Comparison of ENCODE assay signal across 11 cellular contexts in genomic region chr2:33378551-33379220, GRCh38.
A peak's percentile ranks its signal among the peaks of the same experiment; 100 is the strongest.
DNase-seq lines count a peak whose midpoint lies in the region; ATAC-seq and TF ChIP-seq lines count a peak whose summit lies in the region.
"Had no signal": no experiment of that assay in that cellular context is flagged by ENCODE, and none has a peak within 500 bp of the region (broad histone marks: within the 10 kb centered on the region; RNA-seq: fewer than 3 reads in every experiment).

No MANE protein-coding gene starts in this region.

- H3K9me3 ChIP-seq in SJCRH30 (replicated peaks) (no peaks in the 10 kb centered on the region), neural progenitor cell (ENCODE audit: low read depth) (no peaks in the 10 kb centered on the region), aorta (ENCODE audit: control insufficient read depth, low read length) (no peaks in the 10 kb centered on the region), ovary (no peaks in the 10 kb centered on the region)

- DNase-seq in ELR (ENCODE audit: low read depth) (peak; percentile 37), SJCRH30 (peak; percentile 45 to 73), fibroblast of peridontal ligament (ENCODE audit: extremely low read depth) (peak; percentile 35), neural progenitor cell (ENCODE audit: low spot score) (peak; percentile 70), aorta (no peak), ovary (no peak), brain microvascular endothelial cell (no peak)
- DNase-seq: NCI-H2107; stimulated activated CD4-positive, alpha-beta T cell treated with anti-CD3 and anti-CD28 coated beads, Interleukin-15, amount 100 ng/mL, for 24 hours had no signal

- TF ChIP-seq POLR2A in ovary (IDR thresholded peaks at IDR 0.05): no peak

- no peak overlapping the region for H2AFZ ChIP-seq in neural progenitor cell (replicated peaks)

- H3K9ac ChIP-seq in neural progenitor cell: no peak overlapping the region

- TF ChIP-seq EP300 in ovary (IDR thresholded peaks at IDR 0.05): no peak

- H3K4me3 ChIP-seq in SJCRH30: no peak overlapping the region
- no peak overlapping the region for H3K4me3 ChIP-seq in neural progenitor cell
- H3K4me3 ChIP-seq in aorta (ENCODE audit: low read length in 2 of 2): no peak overlapping the region
- no peak overlapping the region for H3K4me3 ChIP-seq in ovary
- no peak overlapping the region for H3K4me3 ChIP-seq in brain microvascular endothelial cell (ENCODE audit: low read depth, low read length)

- ATAC-seq in GM21717 (IDR thresholded peaks at IDR 0.05; ENCODE audit: unreplicated experiment) (no peak), aorta (ENCODE audit: low FRiP score) (no peak)

- no peaks in the 10 kb centered on the region; the same call in 1 of the 2 replicates for H3K36me3 ChIP-seq in SJCRH30
- H3K36me3 ChIP-seq in neural progenitor cell: no peaks in the 10 kb centered on the region
- H3K36me3 ChIP-seq in aorta (ENCODE audit: control insufficient read depth in 1 of 2, insufficient read depth in 2 of 2, low read length in 1 of 2): peaks cover 0 to 2% of the 10 kb centered on the region in 2 donors
- no peaks in the 10 kb centered on the region for H3K36me3 ChIP-seq in ovary
- peaks cover 43% of the 10 kb centered on the region for H3K36me3 ChIP-seq in brain microvascular endothelial cell (replicated peaks)

- H3K79me2 ChIP-seq in neural progenitor cell (ENCODE audit: low read depth): no peaks in the 10 kb centered on the region

- no peaks in the 10 kb centered on the region for H3K27me3 Mint-ChIP-seq in neural progenitor cell (ENCODE audit: insufficient read depth, low read depth)
- H3K27me3 Mint-ChIP-seq: activated naive CD8-positive, alpha-beta T cell had no signal

- no peak overlapping the region for H3K4me3 Mint-ChIP-seq in neural progenitor cell
- H3K4me3 Mint-ChIP-seq: activated naive CD8-positive, alpha-beta T cell had no signal

- H3F3A ChIP-seq in neural progenitor cell (ENCODE audit: low read depth): peaks cover 23% of the 10 kb centered on the region

- in situ Hi-C loops in brain microvascular endothelial cell (cut with HindIII; ENCODE audit: low pct_ligation_motif_present, low sequenced_read_pairs): no loop called here

- WGBS in aorta, 2 donors: 8 to 14% methylated on average over 4 of the region's 4 CpGs
- WGBS in ovary, 3 donors: 62 to 69% (median 66%) methylated on average over 4 of the region's 4 CpGs

- H3K36me3 Mint-ChIP-seq in neural progenitor cell: peaks cover 3% of the 10 kb centered on the region
- H3K36me3 Mint-ChIP-seq: activated naive CD8-positive, alpha-beta T cell had no signal

- TF ChIP-seq CTCF in neural progenitor cell (IDR thresholded peaks at IDR 0.05): no peak
- TF ChIP-seq CTCF in ovary (IDR thresholded peaks at IDR 0.05): no peak
- no peak for TF ChIP-seq CTCF in brain microvascular endothelial cell (IDR thresholded peaks at IDR 0.05; ENCODE audit: low read depth, low read length, missing control alignments)

- H3K27ac Mint-ChIP-seq in neural progenitor cell: peak overlapping the region; percentile 23
- H3K27ac Mint-ChIP-seq: activated naive CD8-positive, alpha-beta T cell had no signal

- peak overlapping the region; percentile 73 for H3K27ac ChIP-seq in SJCRH30
- peak overlapping the region; percentile 55 for H3K27ac ChIP-seq in neural progenitor cell
- peak overlapping the region in 1 of 2 donors; percentile 75 for H3K27ac ChIP-seq in aorta (ENCODE audit: low read depth in 1 of 2, low read length in 2 of 2)
- no peak overlapping the region for H3K27ac ChIP-seq in ovary
- H3K27ac ChIP-seq in brain microvascular endothelial cell: no peak overlapping the region

- H4K20me1 ChIP-seq in neural progenitor cell (ENCODE audit: low read depth): peaks cover 4% of the 10 kb centered on the region

- intact Hi-C loops in aorta (cut with DNase I) (loop anchor here in 1 of 2 donors (10.0 kb wide), 1 partner anchor 344 kb away; no protein-coding TSS in a partner anchor), ovary (cut with DNase I) (loop anchor here (5.0 to 10.0 kb wide), 3 partner anchors 104 to 346 kb away; no protein-coding TSS in a partner anchor)

- peaks cover 2% of the 10 kb centered on the region for H3K9me3 Mint-ChIP-seq in neural progenitor cell

- H3K4me1 ChIP-seq in SJCRH30: peaks cover 6% of the 10 kb centered on the region
- H3K4me1 ChIP-seq in neural progenitor cell: peaks cover 19% of the 10 kb centered on the region
- peaks cover 3 to 5% of the 10 kb centered on the region in 2 donors for H3K4me1 ChIP-seq in aorta (ENCODE audit: control insufficient read depth in 1 of 2, insufficient read depth in 2 of 2, low read length in 2 of 2)
- H3K4me1 ChIP-seq in ovary (ENCODE audit: insufficient read depth): no peaks in the 10 kb centered on the region

- peaks cover 10% of the 10 kb centered on the region for H3K4me1 Mint-ChIP-seq in neural progenitor cell

- H3K4me2 ChIP-seq in neural progenitor cell: peak overlapping the region; percentile 18

- H3K27me3 ChIP-seq in SJCRH30: no peaks in the 10 kb centered on the region
- no peaks in the 10 kb centered on the region for H3K27me3 ChIP-seq in neural progenitor cell
- H3K27me3 ChIP-seq in aorta (ENCODE audit: control insufficient read depth in 1 of 2, insufficient read depth in 2 of 2, low read length in 1 of 2): no peaks in the 10 kb centered on the region
- H3K27me3 ChIP-seq in ovary: no peaks in the 10 kb centered on the region
- no peaks in the 10 kb centered on the region for H3K27me3 ChIP-seq in brain microvascular endothelial cell (replicated peaks)

Comparison
In these comparisons a context has a peak if more than half of its experiments do, and no peak if none do; other contexts are left out.
1. DNase-seq: peak in ELR (single experiment), SJCRH30 (2 of 2), fibroblast of peridontal ligament (single experiment) and neural progenitor cell (single experiment); none in aorta (0 of 2), ovary (0 of 5) and brain microvascular endothelial cell (single experiment).
2. H3K27ac ChIP-seq: peak in SJCRH30 (single experiment) and neural progenitor cell (single experiment); none in ovary (0 of 2) and brain microvascular endothelial cell (single experiment).